8 cellular contexts compared by ENCODE assay signal in genomic region chr3:152574461-152575079, GRCh38.
DNase-seq lines count a peak whose midpoint lies in the region; ATAC-seq, FAIRE-seq and TF ChIP-seq lines count a peak whose summit lies in the region.

No MANE protein-coding gene starts in this region.

- H3K27ac ChIP-seq in DND-41 (ENCODE audit: low read length) (no peak overlapping the region), Karpas-422 (ENCODE audit: low read length) (no peak overlapping the region), testis (no peak overlapping the region)

- H3K27me3 ChIP-seq in DND-41 (ENCODE audit: insufficient read depth, low read length, poor library complexity) (peaks cover 9% of the 10 kb centered on the region), Karpas-422 (ENCODE audit: low read length) (no peaks in the 10 kb centered on the region), bronchial epithelial cell (ENCODE audit: control insufficient read depth, insufficient read depth, low read length) (no peaks in the 10 kb centered on the region), testis (no peaks in the 10 kb centered on the region)

- peak; percentile 77 for ATAC-seq in DND-41 (ENCODE audit: insufficient read depth, low read depth)
- peak; percentile 83 for ATAC-seq in GM21390 (IDR thresholded peaks at IDR 0.05; ENCODE audit: unreplicated experiment)

- intact Hi-C loops in testis (cut with DNase I; ENCODE audit: low total_unique reads): no loop called here

- H3K9me2 ChIP-seq in Karpas-422 (replicated peaks; ENCODE audit: insufficient read depth, low read length): no peaks in the 10 kb centered on the region

- H3K9ac ChIP-seq in DND-41 (ENCODE audit: low read depth, low read length) (no peak overlapping the region), Karpas-422 (ENCODE audit: low read length) (no peak overlapping the region)

- no peak for FAIRE-seq in bronchial epithelial cell (lab: Jason Lieb, UNC)

- no peak for TF ChIP-seq POLR2A in testis (IDR thresholded peaks at IDR 0.05)

- H3K36me3 ChIP-seq in DND-41 (ENCODE audit: insufficient read depth, low read length): no peaks in the 10 kb centered on the region
- no peaks in the 10 kb centered on the region for H3K36me3 ChIP-seq in Karpas-422 (ENCODE audit: insufficient read depth, low read length)
- H3K36me3 ChIP-seq in bronchial epithelial cell (ENCODE audit: control insufficient read depth, insufficient read depth, low read length): no peaks in the 10 kb centered on the region
- H3K36me3 ChIP-seq in testis (ENCODE audit: low read depth, missing control alignments): no peaks in the 10 kb centered on the region

- H2AFZ ChIP-seq in DND-41 (ENCODE audit: low read depth, low read length) (no peak overlapping the region), Karpas-422 (ENCODE audit: low read length) (no peak overlapping the region)

- no peaks in the 10 kb centered on the region for H3K9me3 ChIP-seq in DND-41 (ENCODE audit: insufficient read depth, low read length, severe bottlenecking)
- H3K9me3 ChIP-seq in Karpas-422 (ENCODE audit: low read length): no peaks in the 10 kb centered on the region
- no peaks in the 10 kb centered on the region for H3K9me3 ChIP-seq in testis

- TF ChIP-seq CTCF in DND-41 (IDR thresholded peaks at IDR 0.05; ENCODE audit: borderline replicate concordance, extremely low read depth, low read length, poor library complexity, severe bottlenecking) (peak; percentile 69), bronchial epithelial cell (IDR thresholded peaks at IDR 0.05; ENCODE audit: insufficient read depth, low read length, severe bottlenecking) (peak; percentile 42), testis (IDR thresholded peaks at IDR 0.05) (peak; percentile 43 to 62 (median 53))

- H3K4me3 ChIP-seq in DND-41 (ENCODE audit: low read depth in 1 of 2, low read length in 2 of 2): no peak overlapping the region
- no peak overlapping the region for H3K4me3 ChIP-seq in Karpas-422 (ENCODE audit: low read length)
- no peak overlapping the region for H3K4me3 ChIP-seq in bronchial epithelial cell (ENCODE audit: low read depth, low read length)
- H3K4me3 ChIP-seq in testis: no peak overlapping the region

- DNase-seq in DND-41 (peak; percentile 51), Karpas-422 (peak; percentile 73), SHP77 (lab: John Stamatoyannopoulos, UW) (peak; percentile 7 to 24), bronchial epithelial cell (ENCODE audit: low read depth) (peak; percentile 51), left kidney (ENCODE audit: low read depth, low spot score) (peak; percentile 45), testis (peak; percentile 76), DMS79 (lab: John Stamatoyannopoulos, UW) (no peak)

- H3K4me1 ChIP-seq in DND-41 (ENCODE audit: insufficient read depth, low read length) (no peaks in the 10 kb centered on the region), Karpas-422 (ENCODE audit: low read length) (no peaks in the 10 kb centered on the region), testis (no peaks in the 10 kb centered on the region)

- no peaks in the 10 kb centered on the region for H3K79me2 ChIP-seq in DND-41 (ENCODE audit: insufficient read depth, low read length)
- no peaks in the 10 kb centered on the region for H3K79me2 ChIP-seq in Karpas-422 (ENCODE audit: low read length)

- 71 to 73% methylated on average over 4 of the region's 4 CpGs for WGBS in testis, 2 donors

- no peak overlapping the region for H3K4me2 ChIP-seq in DND-41 (ENCODE audit: insufficient read depth, low read length)
- H3K4me2 ChIP-seq in Karpas-422 (ENCODE audit: low read depth, low read length, poor library complexity, severe bottlenecking): no peak overlapping the region

- H4K20me1 ChIP-seq in DND-41 (ENCODE audit: insufficient read depth, low read length) (no peaks in the 10 kb centered on the region), Karpas-422 (ENCODE audit: insufficient read depth, low read depth, low read length) (no peaks in the 10 kb centered on the region)
